ENCODE assay signal across 15 cellular contexts in genomic region chrX:49029876-49030275, GRCh38. TPM values are rescaled to one million over a fixed set of nuclear protein-coding genes. Genes with fewer than 3 reads are reported as not detected.
DNase-seq lines count a peak whose midpoint lies in the region; ATAC-seq and TF ChIP-seq lines count a peak whose summit lies in the region.
"Had no signal": no experiment of that assay in that cellular context is flagged by ENCODE, and none has a peak within 500 bp of the region (broad histone marks: within the 10 kb centered on the region; RNA-seq: fewer than 3 reads in every experiment).

No MANE protein-coding gene starts in this region.

- H3K36me3 Mint-ChIP-seq in Calu3 (ENCODE audit: insufficient read depth, unreplicated experiment): peaks cover 55% of the 10 kb centered on the region

- WGBS in stomach, 5 donors: 70 to 100% (median 80%) methylated on average over 1 to 6 of the region's 6 CpGs

- H3K27ac Mint-ChIP-seq in Calu3 (ENCODE audit: unreplicated experiment): no peak overlapping the region
- H3K27ac Mint-ChIP-seq: activated CD4-positive, alpha-beta T cell treated with anti-CD3 and anti-CD28 coated beads for 36 hours; activated T-cell treated with anti-CD3 and anti-CD28 coated beads, Interleukin-2, amount 50 U/mL, for 72 hours had no signal

- H3K27ac ChIP-seq in Panc1 (ENCODE audit: low read length) (no peak overlapping the region), stomach (peak overlapping the region in 1 of 5 donors; percentile 5)
- H3K27ac ChIP-seq: BLaER1, GM23248, PC-9 had no signal

- H3K4me1 Mint-ChIP-seq in Calu3 (ENCODE audit: low read depth, unreplicated experiment): peaks cover 7% of the 10 kb centered on the region
- H3K4me1 Mint-ChIP-seq: activated CD4-positive, alpha-beta T cell treated with anti-CD3 and anti-CD28 coated beads for 36 hours; nephron progenitor cell had no signal

- H3K36me3 ChIP-seq in Panc1 (ENCODE audit: control insufficient read depth, insufficient read depth, low read length) (no peaks in the 10 kb centered on the region), stomach (peaks cover 12 to 62% (median 51%) of the 10 kb centered on the region in 4 donors)

- CTCF ChIA-PET in Calu3 (lab: Charles Lee) (no interaction called here), Panc1 (lab: Charles Lee) (no interaction called here)

- H3K9me3 ChIP-seq in Panc1 (ENCODE audit: control insufficient read depth, insufficient read depth, low read depth, low read length) (no peaks in the 10 kb centered on the region), stomach (peaks cover 0 to under 1% (median 0%) of the 10 kb centered on the region in 4 donors)
- H3K9me3 ChIP-seq: BLaER1 had no signal

- POLR2A ChIA-PET in Panc1 (lab: Charles Lee): no interaction called here

- TF ChIP-seq POLR2A in stomach (IDR thresholded peaks at IDR 0.05): no peak

- no peak overlapping the region for H3K4me3 Mint-ChIP-seq in Calu3 (ENCODE audit: low read depth, unreplicated experiment)
- H3K4me3 Mint-ChIP-seq: activated CD4-positive, alpha-beta T cell treated with anti-CD3 and anti-CD28 coated beads for 36 hours; activated T-cell treated with anti-CD3 and anti-CD28 coated beads, Interleukin-2, amount 50 U/mL, for 72 hours; nephron progenitor cell had no signal

- TF ChIP-seq EP300 in stomach (IDR thresholded peaks at IDR 0.05): no peak

- ATAC-seq in Panc1: peak; percentile 54
- ATAC-seq in GM18858 (IDR thresholded peaks at IDR 0.05; ENCODE audit: unreplicated experiment): no peak
- ATAC-seq: activated CD4-positive, alpha-beta T cell treated with anti-CD3 and anti-CD28 coated beads for 36 hours; activated T-cell treated with anti-CD3 and anti-CD28 coated beads, Interleukin-2, amount 50 U/mL, for 72 hours had no signal

- H3K4me3 ChIP-seq in Panc1 (ENCODE audit: low read depth in 2 of 2, low read length in 2 of 2): no peak overlapping the region
- no peak overlapping the region for H3K4me3 ChIP-seq in stomach
- H3K4me3 ChIP-seq: BLaER1, GM23248, PC-9 had no signal

- in situ Hi-C loops in Panc1 (cut with HindIII; ENCODE audit: low pct_unique_long_range_greater_than_20kb, low sequenced_read_pairs): no loop called here

- intact Hi-C loops in Calu3 (cut with micrococcal nuclease; ENCODE audit: unreplicated experiment) (no loop called here), Panc1 (cut with micrococcal nuclease; ENCODE audit: unreplicated experiment) (no loop called here), stomach (cut with DNase I; ENCODE audit: low total_unique reads) (no loop called here)

- TF ChIP-seq CTCF in Calu3 (IDR thresholded peaks at IDR 0.05; ENCODE audit: unreplicated experiment) (no peak), Panc1 (IDR thresholded peaks at IDR 0.05) (no peak), stomach (IDR thresholded peaks at IDR 0.05) (no peak)

- H3K27me3 Mint-ChIP-seq in Calu3 (ENCODE audit: unreplicated experiment): no peaks in the 10 kb centered on the region
- H3K27me3 Mint-ChIP-seq: activated CD4-positive, alpha-beta T cell treated with anti-CD3 and anti-CD28 coated beads for 36 hours had no signal

- BruUV-seq in Calu3 (replicated peaks; lab: Mats Ljungman, UMichigan): no TSS peak
- no TSS peak for BruUV-seq in Panc1 (replicated peaks; lab: Mats Ljungman, UMichigan)

- H3K9me3 Mint-ChIP-seq in Calu3 (ENCODE audit: low read depth, unreplicated experiment): no peaks in the 10 kb centered on the region
- H3K9me3 Mint-ChIP-seq: activated T-cell treated with anti-CD3 and anti-CD28 coated beads, Interleukin-2, amount 50 U/mL, for 72 hours had no signal

- DNase-seq in Calu3: peak; percentile 39
- no peak for DNase-seq in Panc1 (ENCODE audit: low read depth, low spot score)
- DNase-seq in islet precursor cell: peak; percentile 74
- DNase-seq in HCEC 1CT: no peak
- DNase-seq in stomach: no peak
- DNase-seq: activated CD4-positive, alpha-beta T cell treated with anti-CD3 and anti-CD28 coated beads for 36 hours; activated T-cell treated with anti-CD3 and anti-CD28 coated beads, Interleukin-2, amount 50 U/mL, for 72 hours; amniotic stem cell; GM23248; kidney glomerular epithelial cell; NCI-H345; nephron progenitor cell had no signal

- H3K4me1 ChIP-seq in Panc1 (ENCODE audit: control insufficient read depth, insufficient read depth, low read length): no peaks in the 10 kb centered on the region
- H3K4me1 ChIP-seq in stomach: peaks cover 0 to 15% (median 6%) of the 10 kb centered on the region in 4 donors
- H3K4me1 ChIP-seq: BLaER1 had no signal

- no peaks in the 10 kb centered on the region for H3K27me3 ChIP-seq in Panc1 (ENCODE audit: control insufficient read depth, insufficient read depth, low read length)
- H3K27me3 ChIP-seq in stomach: no peaks in the 10 kb centered on the region

RNA-seq across cellular contexts. Expression of gene TFE3, which starts 13.3 kb away (rescaled TPM):
- total RNA-seq in Calu3 (2022) (32.2 and 35.1 TPM in 2 replicates), Panc1 (2021; ENCODE audit: unreplicated experiment) (45.9 TPM), stomach (10 to 100 TPM; 13.0 to 42.2 (median 35.3) TPM)
- 57.6 TPM for polyA plus RNA-seq in Panc1 (2012; ENCODE audit: insufficient read length)
- 10 to 100 TPM; 21.5 to 28.1 (median 27.0) TPM for polyA plus RNA-seq in stomach

RNA-seq across cellular contexts. Expression of gene GRIPAP1, which starts 27.8 kb away (rescaled TPM):
- total RNA-seq in Calu3 (2022) (92.8 and 97.8 TPM in 2 replicates), Panc1 (2021; ENCODE audit: unreplicated experiment) (51.0 TPM), stomach (100 to 1,000 TPM in 1 of 5 donors, 10 to 100 TPM in 4; 30.7 to 127 (median 58.9) TPM)
- 45.7 TPM for polyA plus RNA-seq in Panc1 (2012; ENCODE audit: insufficient read length)
- 10 to 100 TPM; 15.6 to 21.0 (median 16.3) TPM for polyA plus RNA-seq in stomach

RNA-seq across cellular contexts. Expression of gene CCDC120, which starts 28.9 kb away (rescaled TPM):
- total RNA-seq in Calu3 (2022): 30.8 and 39.0 TPM in 2 replicates
- total RNA-seq in Panc1 (2021; ENCODE audit: unreplicated experiment): 11.0 TPM
- polyA plus RNA-seq in Panc1 (2012; ENCODE audit: insufficient read length): 9.4 TPM
- 10 to 100 TPM in 2 of 5 donors, 1 to 10 TPM in 3; 2.3 to 25.4 (median 6.1) TPM for total RNA-seq in stomach
- polyA plus RNA-seq in stomach: 1 to 10 TPM; 3.8 to 7.3 (median 4.0) TPM

RNA-seq across cellular contexts. Expression of gene PRAF2, which starts 43.9 kb away (rescaled TPM):
- 11.5 and 16.1 TPM in 2 replicates for total RNA-seq in Calu3 (2022)
- total RNA-seq in Panc1 (2021; ENCODE audit: unreplicated experiment): 36.3 TPM
- polyA plus RNA-seq in Panc1 (2012; ENCODE audit: insufficient read length): 73.9 TPM
- 10 to 100 TPM in 1 of 5 donors, 1 to 10 TPM in 2, not detected in 2; 5.0 to 37.1 (median 5.9) TPM for total RNA-seq in stomach
- 10 to 100 TPM in 2 of 3 donors, 1 to 10 TPM in 1; 9.3 to 16.6 (median 10.3) TPM for polyA plus RNA-seq in stomach

RNA-seq across cellular contexts. Expression of gene WDR45, which starts 49.8 kb away (rescaled TPM):
- total RNA-seq in Calu3 (2022): 42.7 and 59.3 TPM in 2 replicates
- total RNA-seq in Panc1 (2021; ENCODE audit: unreplicated experiment): 49.3 TPM
- 89.4 TPM for polyA plus RNA-seq in Panc1 (2012; ENCODE audit: insufficient read length)
- total RNA-seq in stomach: 100 to 1,000 TPM in 2 of 5 donors, 10 to 100 TPM in 3; 12.2 to 209 (median 90.9) TPM
- polyA plus RNA-seq in stomach: 100 to 1,000 TPM in 1 of 3 donors, 10 to 100 TPM in 2; 69.0 to 102 (median 75.3) TPM

Comparison
In these comparisons a context has a peak if more than half of its experiments do, and no peak if none do; other contexts are left out.
1. DNase-seq: peak in Calu3 (single experiment) and islet precursor cell (single experiment); none in Panc1 (single experiment), HCEC 1CT (single experiment) and stomach (single experiment).